Comparison of ENCODE assay signal across 8 cellular contexts in genomic region chr10:119166111-119166500, GRCh38. TPM values are rescaled to one million over a fixed set of nuclear protein-coding genes. Genes with fewer than 3 reads are reported as not detected.
DNase-seq lines count a peak whose midpoint lies in the region; ATAC-seq and TF ChIP-seq lines count a peak whose summit lies in the region.

No MANE protein-coding gene starts in this region.

- H3K9ac ChIP-seq in iPS-20b (ENCODE audit: low read depth, low read length): peak overlapping the region; percentile 85; the same call in 1 of the 2 replicates

- H3K4me3 ChIP-seq in heart right ventricle (peak overlapping the region; percentile 36 to 98 (median 85)), iPS-20b (ENCODE audit: low read length) (peak overlapping the region; percentile 89), suprapubic skin (peak overlapping the region; percentile 80)

- CTCF ChIA-PET in activated CD8-positive, alpha-beta T cell treated with anti-CD3 and anti-CD28 coated beads, Interleukin-2, amount 10 ng/mL, durations not matched to agents 7 days and 5 days (lab: Charles Lee): interaction anchor here (2.6 kb wide), 1 partner anchor 34 kb away, joined by 7 read pairs; no protein-coding TSS in a partner anchor

- H3K36me3 ChIP-seq in heart right ventricle: peaks cover 0 to 68% (median 26%) of the 10 kb centered on the region in 9 donors
- H3K36me3 ChIP-seq in iPS-20b (ENCODE audit: insufficient read depth, low read depth, low read length): peaks cover 45% of the 10 kb centered on the region
- H3K36me3 ChIP-seq in suprapubic skin: peaks cover 32% of the 10 kb centered on the region

- ATAC-seq in heart right ventricle: peak in 4 of 8 donors; percentile 1 to 17 (median 8)
- peak; percentile 8 for ATAC-seq in activated CD8-positive, alpha-beta T cell treated with anti-CD3 and anti-CD28 coated beads, Interleukin-2, amount 10 ng/mL, durations not matched to agents 7 days and 5 days

- H3K27ac ChIP-seq in heart right ventricle: peak overlapping the region; percentile 39 to 96 (median 96)
- no peak overlapping the region for H3K27ac ChIP-seq in iPS-20b (ENCODE audit: low read length)
- peak overlapping the region; percentile 84 for H3K27ac ChIP-seq in suprapubic skin

- TF ChIP-seq CTCF in heart right ventricle (IDR thresholded peaks at IDR 0.05) (no peak), suprapubic skin (IDR thresholded peaks at IDR 0.05) (no peak)

- H3K27ac Mint-ChIP-seq in activated CD8-positive, alpha-beta T cell treated with anti-CD3 and anti-CD28 coated beads, Interleukin-2, amount 10 ng/mL, durations not matched to agents 7 days and 5 days: peak overlapping the region; percentile 97

- no peak for DNase-seq in heart right ventricle
- DNase-seq in cardiac septum (ENCODE audit: low spot score): no peak
- no peak for DNase-seq in activated CD8-positive, alpha-beta T cell treated with anti-CD3 and anti-CD28 coated beads, Interleukin-2, amount 10 ng/mL, durations not matched to agents 7 days and 5 days
- DNase-seq in suprapubic skin (ENCODE audit: low spot score in 2 of 2): no peak
- no peak for DNase-seq in middle frontal gyrus (ENCODE audit: extremely low spot score, low spot score)
- DNase-seq in EL: no peak
- DNase-seq in occipital lobe (lab: John Stamatoyannopoulos, UW): no peak

- peaks cover 53% of the 10 kb centered on the region for H3K36me3 Mint-ChIP-seq in activated CD8-positive, alpha-beta T cell treated with anti-CD3 and anti-CD28 coated beads, Interleukin-2, amount 10 ng/mL, durations not matched to agents 7 days and 5 days (ENCODE audit: low read depth)

- H3K27me3 ChIP-seq in heart right ventricle (no peaks in the 10 kb centered on the region), iPS-20b (ENCODE audit: insufficient read depth, low read length) (no peaks in the 10 kb centered on the region; the same call in 1 of the 2 replicates), suprapubic skin (no peaks in the 10 kb centered on the region)

- no peaks in the 10 kb centered on the region for H3K27me3 Mint-ChIP-seq in activated CD8-positive, alpha-beta T cell treated with anti-CD3 and anti-CD28 coated beads, Interleukin-2, amount 10 ng/mL, durations not matched to agents 7 days and 5 days (ENCODE audit: low read depth)

- intact Hi-C loops in heart right ventricle (cut with DNase I): loop anchor here in 1 of 10 donors (5.0 kb wide), 1 partner anchor 89 kb away; no protein-coding TSS in a partner anchor
- intact Hi-C loops in cardiac septum (cut with DNase I): no loop called here

- H3K4me3 Mint-ChIP-seq in activated CD8-positive, alpha-beta T cell treated with anti-CD3 and anti-CD28 coated beads, Interleukin-2, amount 10 ng/mL, durations not matched to agents 7 days and 5 days: peak overlapping the region; percentile 88

- H3K9me3 ChIP-seq in heart right ventricle: no peaks in the 10 kb centered on the region
- no peaks in the 10 kb centered on the region for H3K9me3 ChIP-seq in iPS-20b (ENCODE audit: insufficient read depth, low read depth, low read length)
- H3K9me3 ChIP-seq in suprapubic skin: no peaks in the 10 kb centered on the region

- 71 to 72% methylated on average over 7 of the region's 7 CpGs for WGBS in heart right ventricle, 2 donors
- WGBS in suprapubic skin: 69% methylated on average over 7 of the region's 7 CpGs

- POLR2A ChIA-PET in activated CD8-positive, alpha-beta T cell treated with anti-CD3 and anti-CD28 coated beads, Interleukin-2, amount 10 ng/mL, durations not matched to agents 7 days and 5 days (lab: Charles Lee): interaction anchor here (0.6 to 1.9 kb wide), 3 partner anchors 10 to 34 kb away, joined by 4 to 10 read pairs (median 7); no protein-coding TSS in a partner anchor

- H3K4me1 Mint-ChIP-seq in activated CD8-positive, alpha-beta T cell treated with anti-CD3 and anti-CD28 coated beads, Interleukin-2, amount 10 ng/mL, durations not matched to agents 7 days and 5 days (ENCODE audit: low read depth): peaks cover 47% of the 10 kb centered on the region

- no peaks in the 10 kb centered on the region for H3K9me3 Mint-ChIP-seq in activated CD8-positive, alpha-beta T cell treated with anti-CD3 and anti-CD28 coated beads, Interleukin-2, amount 10 ng/mL, durations not matched to agents 7 days and 5 days (ENCODE audit: insufficient read depth)

- TF ChIP-seq EP300 in suprapubic skin (IDR thresholded peaks at IDR 0.05): no peak

- no peak for TF ChIP-seq POLR2A in suprapubic skin (IDR thresholded peaks at IDR 0.05)

- H3K4me1 ChIP-seq in heart right ventricle (peaks cover 0 to 32% (median 19%) of the 10 kb centered on the region in 9 donors), iPS-20b (ENCODE audit: insufficient read depth, low read length) (peaks cover 9% of the 10 kb centered on the region; the same call in 1 of the 2 replicates), suprapubic skin (peaks cover 19% of the 10 kb centered on the region)

RNA-seq across cellular contexts. Expression of gene SFXN4, which starts 0.6 kb away (rescaled TPM):
- total RNA-seq in heart right ventricle (10 to 100 TPM; 32.3 to 53.1 (median 43.3) TPM), cardiac septum (44.0 TPM), suprapubic skin (10 to 100 TPM; 12.2 to 37.4 (median 15.0) TPM), occipital lobe (22.6 TPM)
- 10 to 100 TPM; 65.6 to 95.2 TPM for polyA plus RNA-seq in heart right ventricle
- 10 to 100 TPM; 35.0 to 36.7 TPM for total RNA-seq in activated CD8-positive, alpha-beta T cell treated with anti-CD3 and anti-CD28 coated beads, Interleukin-2, amount 10 ng/mL, durations not matched to agents 7 days and 5 days

RNA-seq across cellular contexts. Expression of gene PRDX3, which starts 12.5 kb away (rescaled TPM):
- total RNA-seq in heart right ventricle (100 to 1,000 TPM; 217 to 323 (median 286) TPM), cardiac septum (220 TPM), suprapubic skin (10 to 100 TPM; 58.8 to 78.3 (median 62.1) TPM), occipital lobe (92.8 TPM)
- 100 to 1,000 TPM in 1 of 2 donors, 10 to 100 TPM in 1; 75.4 to 185 TPM for polyA plus RNA-seq in heart right ventricle
- total RNA-seq in activated CD8-positive, alpha-beta T cell treated with anti-CD3 and anti-CD28 coated beads, Interleukin-2, amount 10 ng/mL, durations not matched to agents 7 days and 5 days: 100 to 1,000 TPM; 135 to 136 TPM

RNA-seq across cellular contexts. Expression of gene GRK5, which starts 41.3 kb away (rescaled TPM):
- total RNA-seq in heart right ventricle (10 to 100 TPM; 11.8 to 80.5 (median 32.5) TPM), cardiac septum (17.6 TPM), suprapubic skin (1 to 10 TPM; 4.8 to 9.0 (median 6.7) TPM), occipital lobe (17.3 TPM)
- polyA plus RNA-seq in heart right ventricle: 10 to 100 TPM; 19.4 to 20.2 TPM
- 10 to 100 TPM; 16.9 to 17.6 TPM for total RNA-seq in activated CD8-positive, alpha-beta T cell treated with anti-CD3 and anti-CD28 coated beads, Interleukin-2, amount 10 ng/mL, durations not matched to agents 7 days and 5 days
